In the genomic region with DNA sequence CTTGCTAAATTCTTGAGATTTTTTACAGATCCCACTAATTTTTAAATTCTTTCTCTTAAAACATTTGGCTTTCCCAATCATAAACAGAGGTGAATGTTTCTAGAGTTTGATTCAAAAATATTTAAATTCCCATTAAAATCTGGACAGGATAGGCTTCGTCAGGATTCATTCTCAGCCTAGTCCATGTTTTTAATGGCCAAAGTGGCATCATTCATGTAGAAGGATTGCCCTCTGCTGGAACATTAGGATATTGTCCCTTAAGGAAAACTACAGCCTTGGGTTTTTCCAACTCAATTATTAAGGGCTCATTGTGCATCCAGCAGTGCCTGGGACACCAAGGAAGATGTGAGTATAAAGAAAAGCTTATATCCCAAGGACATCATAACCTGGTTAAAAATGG, we compare ENCODE assay signal across 8 cellular contexts.
DNase-seq lines count a peak whose midpoint lies in the region; ATAC-seq and TF ChIP-seq lines count a peak whose summit lies in the region.

No MANE protein-coding gene starts in this region.

- peaks cover 3% of the 10 kb centered on the region; the same call in 1 of the 2 replicates for H3K36me3 ChIP-seq in RWPE2 (ENCODE audit: low read depth)
- no peaks in the 10 kb centered on the region for H3K36me3 ChIP-seq in prostate gland
- no peaks in the 10 kb centered on the region for H3K36me3 ChIP-seq in MG63

- intact Hi-C loops in prostate gland (cut with DNase I): loop anchor here (5.0 to 10.0 kb wide), 2 partner anchors 185 to 462 kb away; a partner anchor contains a TSS

- ATAC-seq in RWPE2 (ENCODE audit: low read depth) (peak; percentile 75), HG03439 (IDR thresholded peaks at IDR 0.05; ENCODE audit: unreplicated experiment) (no peak)

- peak; percentile 54 for DNase-seq in DMS53 treated with DMSO at 0.1 percent for 48 hours (lab: John Stamatoyannopoulos, UW; ENCODE audit: unreplicated experiment)
- DNase-seq in Kasumi-1 (lab: John Stamatoyannopoulos, UW): peak; percentile 37 to 53
- no peak for DNase-seq in RWPE2 (ENCODE audit: low spot score)
- DNase-seq in fibroblast of the aortic adventitia (ENCODE audit: low read depth): peak; percentile 82
- DNase-seq in prostate gland (ENCODE audit: low spot score): peak; percentile 28
- no peak for DNase-seq in MG63
- DNase-seq in activated naive CD4-positive, alpha-beta T cell treated with Interleukin-2 at 50 U/mL for 16 hours: no peak

- peak overlapping the region; percentile 11 for H3K27ac ChIP-seq in RWPE2 (ENCODE audit: poor library complexity, severe bottlenecking)
- peak overlapping the region in 1 of 2 donors; percentile 50 for H3K27ac ChIP-seq in prostate gland

- H3K9me3 ChIP-seq in RWPE2 (ENCODE audit: severe bottlenecking) (no peaks in the 10 kb centered on the region), prostate gland (no peaks in the 10 kb centered on the region), MG63 (no peaks in the 10 kb centered on the region)

- WGBS in prostate gland: 0% methylated on average over 1 of the region's 1 CpG

- no peaks in the 10 kb centered on the region for H3K27me3 ChIP-seq in RWPE2 (ENCODE audit: insufficient read depth, poor library complexity, severe bottlenecking)
- H3K27me3 ChIP-seq in prostate gland (replicated peaks; ENCODE audit: insufficient read depth): no peaks in the 10 kb centered on the region
- H3K27me3 ChIP-seq in MG63: no peaks in the 10 kb centered on the region

- H3K4me3 ChIP-seq in RWPE2 (ENCODE audit: severe bottlenecking) (no peak overlapping the region), fibroblast of the aortic adventitia (ENCODE audit: low read depth, low read length) (no peak overlapping the region), prostate gland (no peak overlapping the region), MG63 (no peak overlapping the region)

- TF ChIP-seq POLR2A in prostate gland (IDR thresholded peaks at IDR 0.05): no peak

- TF ChIP-seq CTCF in RWPE2 (IDR thresholded peaks at IDR 0.05; ENCODE audit: poor library complexity, severe bottlenecking) (peak; percentile 82), fibroblast of the aortic adventitia (IDR thresholded peaks at IDR 0.05; ENCODE audit: insufficient read depth, low read length) (peak; percentile 68), prostate gland (IDR thresholded peaks at IDR 0.05) (peak; percentile 25 to 80 (median 72))

- H3K4me1 ChIP-seq in RWPE2 (ENCODE audit: insufficient read depth, poor library complexity, severe bottlenecking) (peaks cover 7% of the 10 kb centered on the region), prostate gland (replicated peaks) (peaks cover 6% of the 10 kb centered on the region)

Comparison
In these comparisons a context has a peak if more than half of its experiments do, and no peak if none do; other contexts are left out.
1. DNase-seq: peak in DMS53 treated with DMSO at 0.1 percent for 48 hours (single experiment), Kasumi-1 (2 of 2), fibroblast of the aortic adventitia (single experiment) and prostate gland (single experiment); none in RWPE2 (single experiment), MG63 (single experiment) and activated naive CD4-positive, alpha-beta T cell treated with Interleukin-2 at 50 U/mL for 16 hours (single experiment).
2. Peak in every context shown above with its lines, with median percentiles within 50 percentile points of each other: CTCF ChIP-seq.